In genomic region chr4:48190839-48191238, GRCh38 we compare ENCODE assay signal across 18 cellular contexts. TPM values are rescaled to one million over a fixed set of nuclear protein-coding genes. Genes with fewer than 3 reads are reported as not detected.
A peak's percentile ranks its signal among the peaks of the same experiment; 100 is the strongest.
DNase-seq lines count a peak whose midpoint lies in the region; ATAC-seq and TF ChIP-seq lines count a peak whose summit lies in the region.
"Had no signal": no experiment of that assay in that cellular context is flagged by ENCODE, and none has a peak within 500 bp of the region (broad histone marks: within the 10 kb centered on the region; RNA-seq: fewer than 3 reads in every experiment).

No MANE protein-coding gene starts in this region.

- TF ChIP-seq EP300 in upper lobe of left lung (IDR thresholded peaks at IDR 0.05) = no peak

- H4K12ac ChIP-seq in trophoblast cell (ENCODE audit: low read depth, low read length) = no peak overlapping the region

- H2AK5ac ChIP-seq in neuronal stem cell (ENCODE audit: low read depth, low read length) (no peak overlapping the region), trophoblast cell (ENCODE audit: low read length) (no peak overlapping the region)

- H2BK120ac ChIP-seq in neuronal stem cell (ENCODE audit: low read depth, low read length) = no peak overlapping the region
- no peak overlapping the region for H2BK120ac ChIP-seq in trophoblast cell (ENCODE audit: insufficient read depth, low read length, poor library complexity)

- H3K4me3 ChIP-seq in BLaER1 = peak overlapping the region; percentile 73; the same call in 1 of the 2 replicates
- H3K4me3 ChIP-seq in upper lobe of left lung = no peak overlapping the region
- no peak overlapping the region for H3K4me3 ChIP-seq in neuronal stem cell (ENCODE audit: low read length in 2 of 2)
- H3K4me3 ChIP-seq in trophoblast cell (ENCODE audit: low read depth, low read length) = no peak overlapping the region
- H3K4me3 ChIP-seq: colonic mucosa, ovary, SJSA1, spleen had no signal

- H3K9ac ChIP-seq in BLaER1 = no peak overlapping the region
- H3K9ac ChIP-seq in neuronal stem cell (ENCODE audit: low read depth, low read length, poor library complexity) = no peak overlapping the region
- no peak overlapping the region for H3K9ac ChIP-seq in trophoblast cell (ENCODE audit: low read length)

- H3K27me3 ChIP-seq in BLaER1 (no peaks in the 10 kb centered on the region), upper lobe of left lung (no peaks in the 10 kb centered on the region), neuronal stem cell (ENCODE audit: control insufficient read depth in 3 of 3, insufficient read depth in 3 of 3, low read depth in 1 of 3, low read length in 3 of 3) (no peaks in the 10 kb centered on the region), trophoblast cell (ENCODE audit: insufficient read depth, low read length) (no peaks in the 10 kb centered on the region)
- H3K27me3 ChIP-seq: colonic mucosa, ovary, SJSA1, spleen had no signal

- peaks cover 59% of the 10 kb centered on the region for H3K36me3 ChIP-seq in BLaER1
- H3K36me3 ChIP-seq in upper lobe of left lung = no peaks in the 10 kb centered on the region
- no peaks in the 10 kb centered on the region for H3K36me3 ChIP-seq in neuronal stem cell (replicated peaks in 1 of 2; ENCODE audit: control insufficient read depth in 2 of 2, insufficient read depth in 2 of 2, low read length in 2 of 2)
- no peaks in the 10 kb centered on the region for H3K36me3 ChIP-seq in trophoblast cell (ENCODE audit: control insufficient read depth in 1 of 2, insufficient read depth in 2 of 2, low read length in 2 of 2)
- H3K36me3 ChIP-seq: colonic mucosa, ovary, SJSA1, spleen had no signal

- H3K4ac ChIP-seq in neuronal stem cell (ENCODE audit: low read length) (no peak overlapping the region), trophoblast cell (ENCODE audit: low read depth, low read length) (no peak overlapping the region)

- no peaks in the 10 kb centered on the region for H3K79me1 ChIP-seq in neuronal stem cell (ENCODE audit: low read depth, low read length)
- H3K79me1 ChIP-seq in trophoblast cell (ENCODE audit: low read length) = no peaks in the 10 kb centered on the region

- H3K27ac ChIP-seq in BLaER1 = peak overlapping the region; percentile 32; the same call in 1 of the 2 replicates
- H3K27ac ChIP-seq in upper lobe of left lung = no peak overlapping the region
- no peak overlapping the region for H3K27ac ChIP-seq in neuronal stem cell (replicated peaks; ENCODE audit: low read length)
- H3K27ac ChIP-seq in trophoblast cell (ENCODE audit: low read depth, low read length) = no peak overlapping the region
- H3K27ac ChIP-seq: colonic mucosa, ovary, SJSA1, spleen had no signal

- H4K20me1 ChIP-seq in BLaER1 = peaks cover 69% of the 10 kb centered on the region

- H4K91ac ChIP-seq in neuronal stem cell (ENCODE audit: low read depth, low read length, poor library complexity) (no peak overlapping the region), trophoblast cell (ENCODE audit: low read depth, low read length) (no peak overlapping the region)

- no peak overlapping the region for H2BK15ac ChIP-seq in neuronal stem cell (ENCODE audit: low read length)

- H2AFZ ChIP-seq in neuronal stem cell (ENCODE audit: low read length) (no peak overlapping the region), trophoblast cell (ENCODE audit: insufficient read depth, low read length, poor library complexity) (no peak overlapping the region)

- H2BK12ac ChIP-seq in neuronal stem cell (ENCODE audit: low read length) = no peak overlapping the region
- H2BK12ac ChIP-seq in trophoblast cell (ENCODE audit: low read length) = no peak overlapping the region

- H2BK5ac ChIP-seq in neuronal stem cell (ENCODE audit: low read length) = no peak overlapping the region
- no peak overlapping the region for H2BK5ac ChIP-seq in trophoblast cell (ENCODE audit: low read depth, low read length, poor library complexity)

- H3K79me2 ChIP-seq in trophoblast cell (ENCODE audit: control insufficient read depth, insufficient read depth, low read length, poor library complexity) = no peaks in the 10 kb centered on the region

- ATAC-seq in GM18909 (IDR thresholded peaks at IDR 0.05; ENCODE audit: poor library complexity, unreplicated experiment) (peak; percentile 48), HG02610 (IDR thresholded peaks at IDR 0.05; ENCODE audit: unreplicated experiment) (peak; percentile 58), HG03342 (IDR thresholded peaks at IDR 0.05; ENCODE audit: unreplicated experiment) (peak; percentile 39), upper lobe of left lung (ENCODE audit: low FRiP score in 2 of 2) (no peak)
- ATAC-seq: esophagus mucosa had no signal

- H3K14ac ChIP-seq in neuronal stem cell (ENCODE audit: low read length) (no peak overlapping the region), trophoblast cell (ENCODE audit: low read length) (no peak overlapping the region)

- no peak for TF ChIP-seq POLR2A in upper lobe of left lung (IDR thresholded peaks at IDR 0.05)

- H3K4me2 ChIP-seq in BLaER1 = peak overlapping the region; percentile 57
- no peak overlapping the region for H3K4me2 ChIP-seq in neuronal stem cell (ENCODE audit: insufficient read depth, low read length, poor library complexity, severe bottlenecking)
- H3K4me2 ChIP-seq in trophoblast cell (ENCODE audit: low read length) = no peak overlapping the region

- no peak overlapping the region for H3K18ac ChIP-seq in neuronal stem cell (ENCODE audit: low read length)
- H3K18ac ChIP-seq in trophoblast cell (ENCODE audit: low read length) = no peak overlapping the region

- H4K8ac ChIP-seq in neuronal stem cell (ENCODE audit: low read depth, low read length) = no peak overlapping the region
- no peak overlapping the region for H4K8ac ChIP-seq in trophoblast cell (ENCODE audit: low read depth, low read length)

- no peak for TF ChIP-seq CTCF in upper lobe of left lung (IDR thresholded peaks at IDR 0.05)

- H3K23ac ChIP-seq in neuronal stem cell (ENCODE audit: low read depth, low read length, poor library complexity) (no peak overlapping the region), trophoblast cell (ENCODE audit: low read length) (no peak overlapping the region)

- peaks cover 59% of the 10 kb centered on the region for H3K4me1 ChIP-seq in BLaER1
- H3K4me1 ChIP-seq in upper lobe of left lung = peaks cover 3 to 13% (median 10%) of the 10 kb centered on the region in 4 donors
- H3K4me1 ChIP-seq in neuronal stem cell (ENCODE audit: control insufficient read depth in 2 of 2, insufficient read depth in 1 of 2, low read depth in 1 of 2, low read length in 2 of 2) = no peaks in the 10 kb centered on the region
- no peaks in the 10 kb centered on the region for H3K4me1 ChIP-seq in trophoblast cell (ENCODE audit: control insufficient read depth in 1 of 2, insufficient read depth in 2 of 2, low read length in 2 of 2)
- H3K4me1 ChIP-seq: colonic mucosa, SJSA1 had no signal

- DNase-seq in upper lobe of left lung (no peak), neuronal stem cell (ENCODE audit: low spot score) (no peak), trophoblast cell (no peak)
- no peak for DNase-seq in stimulated activated naive CD4-positive, alpha-beta T cell treated with Interleukin-2 at 50 U/mL for 16 hours (lab: John Stamatoyannopoulos, UW)
- DNase-seq: activated CD8-positive, alpha-beta memory T cell treated with anti-CD3 and anti-CD28 coated beads for 24 hours; activated effector memory CD4-positive, alpha-beta T cell treated with anti-CD3 and anti-CD28 coated beads, Interleukin-2, amount 50 U/mL, for 16 hours; aorta; colonic mucosa; GF-D8; NCI-H2171 treated with DMSO at 0.1 percent for 48 hours; ovary; spleen had no signal

- H3K9me3 ChIP-seq in BLaER1 (peaks cover 35% of the 10 kb centered on the region; the same call in 1 of the 2 replicates), upper lobe of left lung (no peaks in the 10 kb centered on the region), neuronal stem cell (replicated peaks in 1 of 2; ENCODE audit: control insufficient read depth in 2 of 2, insufficient read depth in 1 of 2, low read depth in 1 of 2, low read length in 2 of 2) (no peaks in the 10 kb centered on the region), trophoblast cell (ENCODE audit: insufficient read depth, low read depth, low read length) (no peaks in the 10 kb centered on the region)
- H3K9me3 ChIP-seq: colonic mucosa, ovary, SJSA1, spleen had no signal

RNA-seq across cellular contexts. Expression of gene TXK, which starts 56.8 kb away (rescaled TPM):
- total RNA-seq in upper lobe of left lung = 10 to 100 TPM in 2 of 6 donors, 1 to 10 TPM in 4; 4.0 to 16.8 (median 6.2) TPM
- polyA plus RNA-seq in neuronal stem cell (2013, experiment 1 of 2) = not detected
- not detected for polyA plus RNA-seq in neuronal stem cell (2013, experiment 2 of 2)
- polyA plus RNA-seq in trophoblast cell (2013) = 0.34 and 0.43 TPM in 2 replicates

Comparison
In these comparisons a context has a peak if more than half of its experiments do, and no peak if none do; other contexts are left out.
1. ATAC-seq: peak in GM18909 (single experiment), HG02610 (single experiment) and HG03342 (single experiment); none in upper lobe of left lung (0 of 2).